8 cellular contexts compared by ENCODE assay signal in the genomic region with DNA sequence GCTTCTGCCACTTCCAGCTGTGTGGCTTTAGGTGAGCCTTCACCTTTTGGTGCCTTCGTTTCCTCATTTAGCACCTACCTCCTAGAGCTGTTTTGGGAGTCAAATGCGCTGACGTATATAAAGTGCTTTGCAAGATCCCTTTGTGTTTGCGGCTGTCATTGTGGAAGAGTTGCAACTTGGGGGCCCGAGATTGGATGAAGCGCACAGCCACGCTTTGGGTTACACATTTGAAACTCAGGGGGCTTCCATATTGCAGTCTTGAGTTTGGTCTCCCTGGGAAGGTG. TPM values are rescaled to one million over a fixed set of nuclear protein-coding genes. Genes with fewer than 3 reads are reported as not detected.
DNase-seq lines count a peak whose midpoint lies in the region; ATAC-seq and TF ChIP-seq lines count a peak whose summit lies in the region.

No MANE protein-coding gene starts in this region.

- peak overlapping the region; percentile 98 for H2AFZ ChIP-seq in neuronal stem cell (ENCODE audit: low read length)

- no peak overlapping the region for H2BK12ac ChIP-seq in neuronal stem cell (ENCODE audit: low read length)

- no peak for TF ChIP-seq CTCF in Calu3 (IDR thresholded peaks at IDR 0.05; ENCODE audit: unreplicated experiment)

- ATAC-seq in HG02588 (IDR thresholded peaks at IDR 0.05; ENCODE audit: unreplicated experiment): no peak
- no peak for ATAC-seq in HG02571 (IDR thresholded peaks at IDR 0.05; ENCODE audit: unreplicated experiment)
- ATAC-seq in left colon: no peak

- H3K9ac ChIP-seq in duodenal mucosa (ENCODE audit: low read depth in 1 of 2, low read length in 2 of 2): peak overlapping the region; percentile 86
- peak overlapping the region; percentile 98 for H3K9ac ChIP-seq in neuronal stem cell (ENCODE audit: low read depth, low read length, poor library complexity)

- intact Hi-C loops in Calu3 (cut with micrococcal nuclease; ENCODE audit: unreplicated experiment): loop anchor here (5.0 kb wide), 1 partner anchor 257 kb away; no protein-coding TSS in a partner anchor
- intact Hi-C loops in left colon (cut with DNase I, micrococcal nuclease): loop anchor here in 1 of 2 donors (10.0 kb wide), 1 partner anchor 255 kb away; a partner anchor contains a TSS

- H3K27ac ChIP-seq in duodenal mucosa (ENCODE audit: low read depth, low read length) (no peak overlapping the region), neuronal stem cell (replicated peaks; ENCODE audit: low read length) (no peak overlapping the region)

- no peaks in the 10 kb centered on the region for H3K9me3 ChIP-seq in duodenal mucosa (ENCODE audit: control insufficient read depth in 1 of 2, low read length in 2 of 2)
- H3K9me3 ChIP-seq in neuronal stem cell (replicated peaks in 1 of 2; ENCODE audit: control insufficient read depth in 2 of 2, insufficient read depth in 1 of 2, low read depth in 1 of 2, low read length in 2 of 2): no peaks in the 10 kb centered on the region

- H3K4ac ChIP-seq in neuronal stem cell (ENCODE audit: low read length): no peak overlapping the region

- H3K18ac ChIP-seq in neuronal stem cell (ENCODE audit: low read length): no peak overlapping the region

- no peak overlapping the region for H2BK15ac ChIP-seq in neuronal stem cell (ENCODE audit: low read length)

- CTCF ChIA-PET in Calu3 (lab: Charles Lee): interaction anchor here (0.6 kb wide), 1 partner anchor 19 kb away, joined by 3 read pairs; no protein-coding TSS in a partner anchor

- H3K36me3 ChIP-seq in duodenal mucosa (ENCODE audit: control insufficient read depth in 1 of 2, insufficient read depth in 2 of 2, low read length in 2 of 2) (peaks cover 4 to 20% of the 10 kb centered on the region in 2 donors), neuronal stem cell (replicated peaks in 1 of 2; ENCODE audit: control insufficient read depth in 2 of 2, insufficient read depth in 2 of 2, low read length in 2 of 2) (peaks cover 16 to 48% of the 10 kb centered on the region in 2 donors)

- H2BK120ac ChIP-seq in neuronal stem cell (ENCODE audit: low read depth, low read length): no peak overlapping the region

- H4K8ac ChIP-seq in neuronal stem cell (ENCODE audit: low read depth, low read length): no peak overlapping the region

- H3K4me1 ChIP-seq in duodenal mucosa (ENCODE audit: control insufficient read depth in 1 of 2, insufficient read depth in 2 of 2, low read length in 2 of 2): peaks cover 54 to 74% of the 10 kb centered on the region in 2 donors
- H3K4me1 ChIP-seq in neuronal stem cell (ENCODE audit: control insufficient read depth in 2 of 2, insufficient read depth in 1 of 2, low read depth in 1 of 2, low read length in 2 of 2): peaks cover 18 to 52% of the 10 kb centered on the region in 2 donors

- H3K4me3 ChIP-seq in duodenal mucosa (ENCODE audit: low read depth in 1 of 2, low read length in 2 of 2) (peak overlapping the region; percentile 88 to 95), neuronal stem cell (ENCODE audit: low read length in 2 of 2) (peak overlapping the region; percentile 95 to 97)

- peak overlapping the region; percentile 93 for H3K4me2 ChIP-seq in neuronal stem cell (ENCODE audit: insufficient read depth, low read length, poor library complexity, severe bottlenecking)

- DNase-seq in Calu3: no peak
- DNase-seq in NAMALWA (ENCODE audit: low spot score): peak; percentile 54
- no peak for DNase-seq in neuronal stem cell (ENCODE audit: low spot score)
- DNase-seq in left colon: no peak
- DNase-seq in NCI-H345 treated with DMSO at 0.1 percent for 48 hours (lab: John Stamatoyannopoulos, UW; ENCODE audit: unreplicated experiment): no peak

- no peak overlapping the region for H4K91ac ChIP-seq in neuronal stem cell (ENCODE audit: low read depth, low read length, poor library complexity)

- no CpG with 5 or more reads among the region's 7 CpGs for WGBS in neuronal stem cell (ENCODE audit: extremely low coverage in 2 of 2, insufficient read length in 2 of 2, insufficient replicate concordance in 1 of 2), 2 donors

- H2BK5ac ChIP-seq in neuronal stem cell (ENCODE audit: low read length): no peak overlapping the region

- no peaks in the 10 kb centered on the region for H3K27me3 ChIP-seq in duodenal mucosa (ENCODE audit: control insufficient read depth in 1 of 2, insufficient read depth in 2 of 2, low read length in 2 of 2)
- H3K27me3 ChIP-seq in neuronal stem cell (ENCODE audit: control insufficient read depth in 3 of 3, insufficient read depth in 3 of 3, low read depth in 1 of 3, low read length in 3 of 3): no peaks in the 10 kb centered on the region

- peak overlapping the region; percentile 73 for H3K27ac Mint-ChIP-seq in Calu3 (ENCODE audit: unreplicated experiment)

- H3K4me1 Mint-ChIP-seq in Calu3 (ENCODE audit: low read depth, unreplicated experiment): peaks cover 8% of the 10 kb centered on the region

- H3K14ac ChIP-seq in neuronal stem cell (ENCODE audit: low read length): no peak overlapping the region

- peaks cover 74% of the 10 kb centered on the region for H3K36me3 Mint-ChIP-seq in Calu3 (ENCODE audit: insufficient read depth, unreplicated experiment)

- H3K79me1 ChIP-seq in neuronal stem cell (ENCODE audit: low read depth, low read length): peaks cover 17% of the 10 kb centered on the region

- no peaks in the 10 kb centered on the region for H3K27me3 Mint-ChIP-seq in Calu3 (ENCODE audit: unreplicated experiment)

- peak overlapping the region; percentile 10 for H2AK5ac ChIP-seq in neuronal stem cell (ENCODE audit: low read depth, low read length)

- peak overlapping the region; percentile 90 for H3K4me3 Mint-ChIP-seq in Calu3 (ENCODE audit: low read depth, unreplicated experiment)

- BruUV-seq in Calu3 (replicated peaks; lab: Mats Ljungman, UMichigan): no TSS peak

- no peaks in the 10 kb centered on the region for H3K9me3 Mint-ChIP-seq in Calu3 (ENCODE audit: low read depth, unreplicated experiment)

- H3K23ac ChIP-seq in neuronal stem cell (ENCODE audit: low read depth, low read length, poor library complexity): no peak overlapping the region

RNA-seq across cellular contexts. Expression of a gene that starts 0.6 kb away (rescaled TPM):
- total RNA-seq in Calu3 (2022) (171 TPM in 2 replicates), left colon (100 to 1,000 TPM; 136 to 158 TPM)
- polyA plus RNA-seq in neuronal stem cell (2013, experiment 1 of 2): 134 TPM
- 128 TPM for polyA plus RNA-seq in neuronal stem cell (2013, experiment 2 of 2)

RNA-seq across cellular contexts. Expression of a gene that starts 4.8 kb away (rescaled TPM):
- total RNA-seq in Calu3 (2022): 21.5 and 22.8 TPM in 2 replicates
- polyA plus RNA-seq in neuronal stem cell (2013, experiment 1 of 2): 6.9 TPM
- 5.5 TPM for polyA plus RNA-seq in neuronal stem cell (2013, experiment 2 of 2)
- 10 to 100 TPM; 22.2 to 22.4 TPM for total RNA-seq in left colon

RNA-seq across cellular contexts. Expression of a gene that starts 13.6 kb away (rescaled TPM):
- 25.6 and 26.5 TPM in 2 replicates for total RNA-seq in Calu3 (2022)
- polyA plus RNA-seq in neuronal stem cell (2013, experiment 1 of 2): 2.0 TPM
- polyA plus RNA-seq in neuronal stem cell (2013, experiment 2 of 2): 1.5 TPM
- 1 to 10 TPM; 4.6 to 4.9 TPM for total RNA-seq in left colon
